ENCODE assay signal across 20 cellular contexts in the genomic region with DNA sequence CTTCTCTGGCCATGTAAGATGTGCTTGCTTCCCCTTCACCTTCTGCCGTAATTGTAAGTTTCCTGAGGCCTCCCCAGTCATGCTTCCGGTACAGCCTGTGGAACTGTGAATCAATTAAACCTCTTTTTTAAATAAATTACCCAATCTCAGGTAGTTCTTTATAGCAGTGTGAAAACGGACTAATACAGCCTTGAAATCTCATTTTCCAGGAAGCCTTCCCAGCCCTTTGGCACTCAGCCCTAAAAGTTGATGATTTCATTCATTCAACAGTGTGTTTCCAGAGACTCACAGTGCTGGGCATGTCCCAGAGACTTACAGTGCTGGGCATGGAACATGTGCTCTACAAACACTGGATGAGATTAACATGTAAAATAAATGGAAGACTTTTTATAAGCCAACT.
A peak's percentile ranks its signal among the peaks of the same experiment; 100 is the strongest.
DNase-seq lines count a peak whose midpoint lies in the region; ATAC-seq, FAIRE-seq and TF ChIP-seq lines count a peak whose summit lies in the region.
"Had no signal": no experiment of that assay in that cellular context is flagged by ENCODE, and none has a peak within 500 bp of the region (broad histone marks: within the 10 kb centered on the region; RNA-seq: fewer than 3 reads in every experiment).

No MANE protein-coding gene starts in this region.

- FAIRE-seq in astrocyte (lab: Jason Lieb, UNC), result no peak

- H3K4me3 ChIP-seq in astrocyte (ENCODE audit: insufficient read depth, low read depth, low read length) (no peak overlapping the region), fibroblast of the aortic adventitia (ENCODE audit: low read depth, low read length) (no peak overlapping the region), parathyroid adenoma (ENCODE audit: low read depth, low read length) (no peak overlapping the region)
- H3K4me3 ChIP-seq: BLaER1, esophagus squamous epithelium, smooth muscle cell had no signal

- no peak overlapping the region for H3K4me3 Mint-ChIP-seq in HFFc6
- H3K4me3 Mint-ChIP-seq in astrocyte (ENCODE audit: unreplicated experiment), result no peak overlapping the region
- no peak overlapping the region for H3K4me3 Mint-ChIP-seq in activated T-cell treated with anti-CD3 and anti-CD28 coated beads, Interleukin-2, amount 50 U/mL, for 72 hours
- H3K4me3 Mint-ChIP-seq: activated naive CD4-positive, alpha-beta T cell treated with anti-CD3 and anti-CD28 coated beads, Interleukin-2, amount 50 U/mL, for 24 hours; mesothelial cell of epicardium; stimulated activated naive B cell treated with anti-CD40 and anti-IgM and Interleukin-4, amounts not matched to agents 10 μg/mL and 1 μg/mL and 100 μg/mL, for 72 hours; T-helper 17 cell had no signal

- H3K4me2 ChIP-seq in astrocyte (ENCODE audit: low read length), result no peak overlapping the region
- peak overlapping the region; percentile 6 for H3K4me2 ChIP-seq in parathyroid adenoma (ENCODE audit: low read length)
- H3K4me2 ChIP-seq: BLaER1, smooth muscle cell had no signal

- H3K4me1 Mint-ChIP-seq in HFFc6 (ENCODE audit: low read depth), result no peaks in the 10 kb centered on the region
- H3K4me1 Mint-ChIP-seq in astrocyte (ENCODE audit: low read depth, unreplicated experiment), result no peaks in the 10 kb centered on the region
- H3K4me1 Mint-ChIP-seq in activated T-cell treated with anti-CD3 and anti-CD28 coated beads, Interleukin-2, amount 50 U/mL, for 72 hours (ENCODE audit: low read depth), result no peaks in the 10 kb centered on the region
- H3K4me1 Mint-ChIP-seq: activated naive CD4-positive, alpha-beta T cell treated with anti-CD3 and anti-CD28 coated beads, Interleukin-2, amount 50 U/mL, for 24 hours; stimulated activated naive B cell treated with anti-CD40 and anti-IgM and Interleukin-4, amounts not matched to agents 10 μg/mL and 1 μg/mL and 100 μg/mL, for 72 hours; T-helper 17 cell had no signal

- peak; percentile 15 for DNase-seq in HFFc6
- DNase-seq in astrocyte (ENCODE audit: low read depth), result peak; percentile 49
- DNase-seq in fibroblast of the aortic adventitia (ENCODE audit: low read depth), result peak; percentile 79
- no peak for DNase-seq in activated T-cell treated with anti-CD3 and anti-CD28 coated beads, Interleukin-2, amount 50 U/mL, for 72 hours
- DNase-seq in AG08396 (ENCODE audit: low spot score), result no peak
- DNase-seq: activated CD4-positive, alpha-beta T cell treated with anti-CD3 and anti-CD28 coated beads for 1 hour; DMS79; esophagus squamous epithelium; H7; NCI-H1092; NCI-H2171 treated with DMSO at 0.1 percent for 48 hours; SHP77 treated with DMSO at 0.1 percent for 48 hours; stimulated activated naive B cell treated with anti-CD40 and anti-IgM and Interleukin-4, amounts not matched to agents 10 μg/mL and 1 μg/mL and 100 μg/mL, for 72 hours; T-helper 17 cell had no signal

- no peak for ATAC-seq in activated T-cell treated with anti-CD3 and anti-CD28 coated beads, Interleukin-2, amount 50 U/mL, for 72 hours (replicated peaks in 1 of 2)
- no peak for ATAC-seq in GM18498 (IDR thresholded peaks at IDR 0.05; ENCODE audit: unreplicated experiment)
- ATAC-seq: stimulated activated naive B cell treated with anti-CD40 and anti-IgM and Interleukin-4, amounts not matched to agents 10 μg/mL and 1 μg/mL and 100 μg/mL, for 72 hours; T-helper 17 cell had no signal

- peaks cover 4% of the 10 kb centered on the region; the same call in 1 of the 2 replicates for H3K27me3 Mint-ChIP-seq in HFFc6 (ENCODE audit: insufficient read depth)
- H3K27me3 Mint-ChIP-seq in astrocyte (ENCODE audit: low read depth, unreplicated experiment), result no peaks in the 10 kb centered on the region
- no peaks in the 10 kb centered on the region for H3K27me3 Mint-ChIP-seq in activated T-cell treated with anti-CD3 and anti-CD28 coated beads, Interleukin-2, amount 50 U/mL, for 72 hours (ENCODE audit: low read depth)
- H3K27me3 Mint-ChIP-seq: activated naive CD4-positive, alpha-beta T cell treated with anti-CD3 and anti-CD28 coated beads, Interleukin-2, amount 50 U/mL, for 24 hours; T-helper 17 cell had no signal

- H3K9me3 ChIP-seq in astrocyte (ENCODE audit: insufficient read depth, low read depth, low read length) (no peaks in the 10 kb centered on the region), parathyroid adenoma (ENCODE audit: control insufficient read depth, low read length) (no peaks in the 10 kb centered on the region)
- H3K9me3 ChIP-seq: esophagus squamous epithelium had no signal

- H3K4me1 ChIP-seq in astrocyte (ENCODE audit: insufficient read depth, low read length), result no peaks in the 10 kb centered on the region
- H3K4me1 ChIP-seq in parathyroid adenoma, result peaks cover 71% of the 10 kb centered on the region

- H3K9me3 Mint-ChIP-seq in HFFc6, result no peaks in the 10 kb centered on the region
- peaks cover 3% of the 10 kb centered on the region for H3K9me3 Mint-ChIP-seq in astrocyte (ENCODE audit: unreplicated experiment)
- no peaks in the 10 kb centered on the region for H3K9me3 Mint-ChIP-seq in activated T-cell treated with anti-CD3 and anti-CD28 coated beads, Interleukin-2, amount 50 U/mL, for 72 hours
- H3K9me3 Mint-ChIP-seq: activated naive CD4-positive, alpha-beta T cell treated with anti-CD3 and anti-CD28 coated beads, Interleukin-2, amount 50 U/mL, for 24 hours had no signal

- H4K20me1 ChIP-seq in astrocyte (ENCODE audit: insufficient read depth, low read length), result peaks cover 3% of the 10 kb centered on the region
- H4K20me1 ChIP-seq: BLaER1 had no signal

- H3K27me3 ChIP-seq in astrocyte (ENCODE audit: insufficient read depth, low read length) (no peaks in the 10 kb centered on the region), parathyroid adenoma (ENCODE audit: control insufficient read depth, insufficient read depth, low read length) (no peaks in the 10 kb centered on the region)
- H3K27me3 ChIP-seq: BLaER1, esophagus squamous epithelium had no signal

- H3K27ac Mint-ChIP-seq in HFFc6 (no peak overlapping the region), astrocyte (ENCODE audit: unreplicated experiment) (no peak overlapping the region)
- no peak overlapping the region for H3K27ac Mint-ChIP-seq in activated T-cell treated with anti-CD3 and anti-CD28 coated beads, Interleukin-2, amount 50 U/mL, for 72 hours
- H3K27ac Mint-ChIP-seq: activated naive CD4-positive, alpha-beta T cell treated with anti-CD3 and anti-CD28 coated beads, Interleukin-2, amount 50 U/mL, for 24 hours; mesothelial cell of epicardium; stimulated activated naive B cell treated with anti-CD40 and anti-IgM and Interleukin-4, amounts not matched to agents 10 μg/mL and 1 μg/mL and 100 μg/mL, for 72 hours; T-helper 17 cell had no signal

- H2AFZ ChIP-seq in astrocyte (ENCODE audit: low read depth, low read length) (no peak overlapping the region), parathyroid adenoma (no peak overlapping the region)

- TF ChIP-seq CTCF in HFFc6 (IDR thresholded peaks at IDR 0.05) (no peak), astrocyte (IDR thresholded peaks at IDR 0.05; ENCODE audit: insufficient read depth, low read depth, low read length) (no peak), fibroblast of the aortic adventitia (IDR thresholded peaks at IDR 0.05; ENCODE audit: insufficient read depth, low read length) (no peak), parathyroid adenoma (IDR thresholded peaks at IDR 0.05) (no peak)

- H3K79me2 ChIP-seq in astrocyte (ENCODE audit: insufficient read depth, low read length), result no peaks in the 10 kb centered on the region
- peaks cover 66% of the 10 kb centered on the region for H3K79me2 ChIP-seq in parathyroid adenoma

- H3K27ac ChIP-seq in astrocyte (ENCODE audit: low read depth, low read length) (no peak overlapping the region), parathyroid adenoma (peak overlapping the region; percentile 97)
- H3K27ac ChIP-seq: BLaER1 had no signal

- H3K36me3 ChIP-seq in astrocyte (ENCODE audit: insufficient read depth, low read length), result no peaks in the 10 kb centered on the region
- H3K36me3 ChIP-seq in parathyroid adenoma (ENCODE audit: control insufficient read depth, insufficient read depth, low read length), result no peaks in the 10 kb centered on the region
- H3K36me3 ChIP-seq: BLaER1 had no signal

- no peak overlapping the region for H3K9ac ChIP-seq in astrocyte (ENCODE audit: low read length)
- H3K9ac ChIP-seq in parathyroid adenoma, result no peak overlapping the region
- H3K9ac ChIP-seq: BLaER1 had no signal

- H3K36me3 Mint-ChIP-seq in HFFc6 (ENCODE audit: low read depth) (no peaks in the 10 kb centered on the region), astrocyte (ENCODE audit: low read depth, unreplicated experiment) (peaks cover 32% of the 10 kb centered on the region)
- no peaks in the 10 kb centered on the region for H3K36me3 Mint-ChIP-seq in activated T-cell treated with anti-CD3 and anti-CD28 coated beads, Interleukin-2, amount 50 U/mL, for 72 hours (ENCODE audit: insufficient read depth in 2 of 2)
- H3K36me3 Mint-ChIP-seq: stimulated activated naive B cell treated with anti-CD40 and anti-IgM and Interleukin-4, amounts not matched to agents 10 μg/mL and 1 μg/mL and 100 μg/mL, for 72 hours had no signal

Comparison
In these comparisons a context has a peak if more than half of its experiments do, and no peak if none do; other contexts are left out.
1. DNase-seq: peak in HFFc6 (single experiment), astrocyte (single experiment) and fibroblast of the aortic adventitia (single experiment); none in activated T-cell treated with anti-CD3 and anti-CD28 coated beads, Interleukin-2, amount 50 U/mL, for 72 hours (0 of 2) and AG08396 (single experiment).